Comparison of ENCODE assay signal across 8 cellular contexts in genomic region chr9:133374612-133375115, GRCh38. TPM values are rescaled to one million over a fixed set of nuclear protein-coding genes. Genes with fewer than 3 reads are reported as not detected.
A peak's percentile ranks its signal among the peaks of the same experiment; 100 is the strongest.
DNase-seq lines count a peak whose midpoint lies in the region; ATAC-seq and TF ChIP-seq lines count a peak whose summit lies in the region.

No MANE protein-coding gene starts in this region.

- H3K4me1 ChIP-seq in adrenal gland (replicated peaks in 1 of 2) (peaks cover 20 to 50% of the 10 kb centered on the region in 2 donors), tibial nerve (peaks cover 0 to 70% (median 43%) of the 10 kb centered on the region in 4 donors)

- 11 to 12% (median 11%) methylated on average over 12 of the region's 12 CpGs for WGBS in adrenal gland, 4 donors
- 10 to 14% methylated on average over 12 of the region's 12 CpGs for WGBS in tibial nerve, 2 donors

- intact Hi-C loops in adrenal gland (cut with DNase I): no loop called here

- H3K9me3 ChIP-seq in AG04450 (ENCODE audit: control insufficient read depth, insufficient read depth, low read length) (peaks cover 6% of the 10 kb centered on the region), adrenal gland (replicated peaks in 1 of 3) (no peaks in the 10 kb centered on the region), tibial nerve (peaks cover 0 to 5% (median 0%) of the 10 kb centered on the region in 4 donors)

- H3K27me3 ChIP-seq in AG04450 (ENCODE audit: control insufficient read depth, insufficient read depth, low read length) (no peaks in the 10 kb centered on the region), adrenal gland (no peaks in the 10 kb centered on the region), tibial nerve (no peaks in the 10 kb centered on the region)

- TF ChIP-seq POLR2A in adrenal gland (IDR thresholded peaks at IDR 0.05) (no peak), tibial nerve (IDR thresholded peaks at IDR 0.05) (no peak)

- peak overlapping the region; percentile 73 for H3K4me3 ChIP-seq in AG04450 (ENCODE audit: low read depth, low read length)
- peak overlapping the region; percentile 77 for H3K4me3 ChIP-seq in Jurkat, Clone E6-1 (ENCODE audit: low read length)
- peak overlapping the region in 3 of 4 donors; percentile 76 to 98 (median 90) for H3K4me3 ChIP-seq in adrenal gland
- H3K4me3 ChIP-seq in tibial nerve: peak overlapping the region; percentile 81 to 98 (median 94)

- TF ChIP-seq CTCF in AG04450 (IDR thresholded peaks at IDR 0.05; ENCODE audit: low read depth, low read length) (no peak), adrenal gland (IDR thresholded peaks at IDR 0.05) (no peak), tibial nerve (IDR thresholded peaks at IDR 0.05) (no peak)

- CTCF ChIA-PET in AG04450 (lab: Charles Lee): no interaction called here

- DNase-seq in AG04450 (ENCODE audit: low read depth, low spot score) (no peak), adrenal gland (no peak), kidney tubule cell (ENCODE audit: low spot score) (peak; percentile 66), tibial nerve (ENCODE audit: low spot score in 2 of 2) (no peak), cerebellum (ENCODE audit: low spot score) (no peak), mesenteric fat pad (ENCODE audit: low spot score) (no peak)
- DNase-seq in Jurkat, Clone E6-1 (ENCODE audit: low read depth, low spot score): no peak

- POLR2A ChIA-PET in AG04450 (lab: Yijun Ruan, JAX): interaction anchor here (0.6 to 1.9 kb wide), 5 partner anchors 11 to 986 kb away, joined by 3 to 9 read pairs (median 7); partner anchors contain the start of genes MED22, RPL7A, SURF1 and SURF2

- H3K27ac ChIP-seq in AG04450 (ENCODE audit: low read depth, low read length): peak overlapping the region; percentile 80
- H3K27ac ChIP-seq in adrenal gland: peak overlapping the region; percentile 75 to 98 (median 96)
- peak overlapping the region in 3 of 4 donors; percentile 92 to 99 (median 98) for H3K27ac ChIP-seq in tibial nerve

- ATAC-seq in GM21737 (IDR thresholded peaks at IDR 0.05; ENCODE audit: unreplicated experiment): no peak

- TF ChIP-seq EP300 in tibial nerve (IDR thresholded peaks at IDR 0.05): no peak

- H3K36me3 ChIP-seq in adrenal gland (replicated peaks in 1 of 2): peaks cover 0 to 17% of the 10 kb centered on the region in 2 donors
- peaks cover 0 to 24% (median 0%) of the 10 kb centered on the region in 3 donors for H3K36me3 ChIP-seq in tibial nerve

RNA-seq across cellular contexts. Expression of gene SURF4, which starts 1.2 kb away (rescaled TPM):
- polyA plus RNA-seq in AG04450 (2011; rRNA removed): 293 and 296 TPM in 2 replicates
- polyA minus RNA-seq in AG04450 (2011; rRNA and poly(A)+ RNA removed): 252 and 301 TPM in 2 replicates
- polyA plus RNA-seq in Jurkat, Clone E6-1 (2012; ENCODE audit: insufficient read depth, insufficient read length): 156 TPM
- 100 to 1,000 TPM; 157 to 340 (median 177) TPM for total RNA-seq in adrenal gland
- polyA plus RNA-seq in adrenal gland: 100 to 1,000 TPM in 1 of 3 donors, 10 to 100 TPM in 2; 43.4 to 285 (median 53.4) TPM
- total RNA-seq in tibial nerve: 100 to 1,000 TPM; 102 to 213 (median 123) TPM
- total RNA-seq in cerebellum: 64.6 TPM
- 211 TPM for total RNA-seq in mesenteric fat pad

RNA-seq across cellular contexts. Expression of gene STKLD1, which starts 1.5 kb away (rescaled TPM):
- 0.95 and 1.4 TPM in 2 replicates for polyA plus RNA-seq in AG04450 (2011; rRNA removed)
- polyA minus RNA-seq in AG04450 (2011; rRNA and poly(A)+ RNA removed): 0.35 TPM in 1 of 2 replicates, not detected in the other
- polyA plus RNA-seq in Jurkat, Clone E6-1 (2012; ENCODE audit: insufficient read depth, insufficient read length): 1.3 TPM
- 1 to 10 TPM in 5 of 8 donors, under 1 TPM in 1, not detected in 2; 0.71 to 3.2 (median 1.6) TPM for total RNA-seq in adrenal gland
- 1 to 10 TPM; 2.4 to 5.2 (median 4.8) TPM for polyA plus RNA-seq in adrenal gland
- 1 to 10 TPM in 1 of 4 donors, under 1 TPM in 3; 0.22 to 1.0 (median 0.69) TPM for total RNA-seq in tibial nerve
- total RNA-seq in cerebellum: 2.0 TPM
- not detected for total RNA-seq in mesenteric fat pad

RNA-seq across cellular contexts. Expression of gene SURF2, which starts 18.3 kb away (rescaled TPM):
- polyA plus RNA-seq in AG04450 (2011; rRNA removed) (9.9 and 11.4 TPM in 2 replicates), adrenal gland (10 to 100 TPM; 19.9 to 53.0 (median 41.4) TPM)
- polyA minus RNA-seq in AG04450 (2011; rRNA and poly(A)+ RNA removed): 4.9 and 5.6 TPM in 2 replicates
- polyA plus RNA-seq in Jurkat, Clone E6-1 (2012; ENCODE audit: insufficient read depth, insufficient read length): 71.4 TPM
- total RNA-seq in adrenal gland (10 to 100 TPM; 13.4 to 29.2 (median 20.5) TPM), tibial nerve (10 to 100 TPM; 12.2 to 24.3 (median 23.0) TPM), cerebellum (11.0 TPM), mesenteric fat pad (13.5 TPM)

RNA-seq across cellular contexts. Expression of gene SURF1, which starts 18.4 kb away (rescaled TPM):
- polyA plus RNA-seq in AG04450 (2011; rRNA removed) (28.2 and 29.9 TPM in 2 replicates), adrenal gland (10 to 100 TPM; 55.7 to 96.3 (median 79.9) TPM)
- 12.1 and 12.2 TPM in 2 replicates for polyA minus RNA-seq in AG04450 (2011; rRNA and poly(A)+ RNA removed)
- 68.0 TPM for polyA plus RNA-seq in Jurkat, Clone E6-1 (2012; ENCODE audit: insufficient read depth, insufficient read length)
- total RNA-seq in adrenal gland (100 to 1,000 TPM in 1 of 8 donors, 10 to 100 TPM in 7; 53.0 to 111 (median 72.8) TPM), tibial nerve (10 to 100 TPM; 35.0 to 59.4 (median 41.6) TPM), cerebellum (5.1 TPM), mesenteric fat pad (30.8 TPM)

RNA-seq across cellular contexts. Expression of gene RPL7A, which starts 26.6 kb away (rescaled TPM):
- polyA plus RNA-seq in AG04450 (2011; rRNA removed) (2,708 and 3,305 TPM in 2 replicates), adrenal gland (1,000 to 10,000 TPM; 1,875 to 3,598 (median 2,830) TPM)
- 2,484 and 2,793 TPM in 2 replicates for polyA minus RNA-seq in AG04450 (2011; rRNA and poly(A)+ RNA removed)
- polyA plus RNA-seq in Jurkat, Clone E6-1 (2012; ENCODE audit: insufficient read depth, insufficient read length): 3,453 TPM
- total RNA-seq in adrenal gland (1,000 to 10,000 TPM; 1,947 to 3,128 (median 2,296) TPM), tibial nerve (1,000 to 10,000 TPM; 1,757 to 2,575 (median 2,004) TPM), cerebellum (564 TPM), mesenteric fat pad (1,535 TPM)
